In genomic region chr10:14742815-14743214, GRCh38 we compare ENCODE assay signal across 10 cellular contexts. TPM values are rescaled to one million over a fixed set of nuclear protein-coding genes. Genes with fewer than 3 reads are reported as not detected.
DNase-seq lines count a peak whose midpoint lies in the region; ATAC-seq and TF ChIP-seq lines count a peak whose summit lies in the region.
"Had no signal": no experiment of that assay in that cellular context is flagged by ENCODE, and none has a peak within 500 bp of the region (broad histone marks: within the 10 kb centered on the region; RNA-seq: fewer than 3 reads in every experiment).

No MANE protein-coding gene starts in this region.

- in situ Hi-C loops in GM13976 (cut with MboI; ENCODE audit: low sequenced_read_pairs, unreplicated experiment) = no loop called here

- peaks cover 20% of the 10 kb centered on the region for H3K9me3 ChIP-seq in endodermal cell (ENCODE audit: control insufficient read depth, low read length)

- no peaks in the 10 kb centered on the region for H3K36me3 Mint-ChIP-seq in endodermal cell (ENCODE audit: low read depth)

- peak; percentile 87 for ATAC-seq in GM21381 (IDR thresholded peaks at IDR 0.05; ENCODE audit: unreplicated experiment)
- ATAC-seq in HG03558 (IDR thresholded peaks at IDR 0.05; ENCODE audit: extremely low read depth, unreplicated experiment) = peak; percentile 55

- H3K9me3 Mint-ChIP-seq in endodermal cell = peaks cover 23% of the 10 kb centered on the region

- peaks cover 99% of the 10 kb centered on the region for H3K27me3 Mint-ChIP-seq in endodermal cell (ENCODE audit: insufficient read depth)

- no peak overlapping the region for H3K4me3 Mint-ChIP-seq in endodermal cell

- H3K36me3 ChIP-seq in endodermal cell (ENCODE audit: control insufficient read depth, insufficient read depth, low read length) = no peaks in the 10 kb centered on the region

- DNase-seq in GM13976 (ENCODE audit: low spot score) = peak; percentile 46
- peak; percentile 6 for DNase-seq in fibroblast of peridontal ligament (ENCODE audit: extremely low read depth)
- no peak for DNase-seq in endodermal cell
- DNase-seq in NCI-H2227 (lab: John Stamatoyannopoulos, UW; ENCODE audit: unreplicated experiment) = no peak
- DNase-seq in SKM-1 (lab: John Stamatoyannopoulos, UW; ENCODE audit: unreplicated experiment) = no peak
- DNase-seq in putamen (ENCODE audit: low spot score) = no peak
- DNase-seq: H7 had no signal

- H3K9ac ChIP-seq in endodermal cell (ENCODE audit: extremely low read depth, low read length, poor library complexity, severe bottlenecking) = no peak overlapping the region

- peaks cover under 1% of the 10 kb centered on the region for H3K4me1 Mint-ChIP-seq in endodermal cell

- H3K4me1 ChIP-seq in endodermal cell (ENCODE audit: control insufficient read depth, insufficient read depth, low read length) = peaks cover 2% of the 10 kb centered on the region

- no peak overlapping the region for H3K4me3 ChIP-seq in endodermal cell (ENCODE audit: low read length)

- peaks cover 89% of the 10 kb centered on the region for H3K27me3 ChIP-seq in endodermal cell (ENCODE audit: control insufficient read depth, insufficient read depth, low read length, poor library complexity, severe bottlenecking)

- no peak overlapping the region for H3K27ac ChIP-seq in endodermal cell (ENCODE audit: low read depth, low read length)
- H3K27ac ChIP-seq: VCaP had no signal

- no peak overlapping the region for H3K27ac Mint-ChIP-seq in endodermal cell

- no peak for TF ChIP-seq CTCF in GM13976 (IDR thresholded peaks at IDR 0.05; ENCODE audit: borderline replicate concordance, control extremely low read depth, extremely low read depth, insufficient read depth, missing control alignments)
- TF ChIP-seq CTCF in endodermal cell (conservative IDR thresholded peaks at IDR 0.05) = no peak

- WGBS in endodermal cell (ENCODE audit: insufficient coverage in 1 of 2, insufficient read length in 1 of 2), 2 experiments = 57 to 58% methylated on average over 3 of the region's 3 CpGs

RNA-seq across cellular contexts. Expression of gene FAM107B, which starts 31.9 kb away (rescaled TPM):
- total RNA-seq in endodermal cell = 10 to 100 TPM; 16.0 to 24.0 TPM
- polyA plus RNA-seq in endodermal cell (2013, experiment 1 of 2) = 42.1 TPM
- 38.6 TPM for polyA plus RNA-seq in endodermal cell (2013, experiment 2 of 2)

Comparison
In these comparisons a context has a peak if more than half of its experiments do, and no peak if none do; other contexts are left out.
1. DNase-seq: peak in GM13976 (single experiment) and fibroblast of peridontal ligament (single experiment); none in endodermal cell (single experiment), NCI-H2227 (single experiment), SKM-1 (single experiment) and putamen (single experiment).